Comparison of ENCODE assay signal across 8 cellular contexts in the genomic region with DNA sequence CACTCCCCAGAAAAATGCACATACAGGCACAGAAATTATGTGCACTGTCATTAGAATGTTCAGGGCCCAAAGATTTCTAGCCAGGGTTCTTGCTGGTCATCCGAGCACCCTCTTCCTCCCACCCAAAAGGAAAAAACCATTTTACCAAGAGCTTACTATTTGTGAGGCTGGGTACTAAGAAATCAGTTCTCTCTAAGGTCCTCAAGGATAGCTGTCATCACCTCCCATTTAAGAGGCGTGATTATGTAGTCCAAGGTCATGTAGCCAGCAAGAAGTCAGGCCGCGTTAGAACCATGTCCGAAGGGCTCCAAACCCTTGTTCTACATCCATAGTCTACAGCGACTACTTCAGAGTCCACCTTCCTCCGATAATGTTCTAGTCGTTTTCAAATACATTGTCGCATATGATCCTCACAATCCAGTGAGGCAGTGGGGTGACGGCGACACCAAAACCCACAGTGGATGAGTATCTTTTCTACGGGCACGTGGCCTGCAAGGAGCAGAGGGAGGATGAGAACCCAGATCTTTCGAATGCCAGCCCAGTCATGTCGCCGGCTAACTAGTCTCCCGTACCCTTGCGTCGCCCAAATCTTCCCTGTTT.
A peak's percentile ranks its signal among the peaks of the same experiment; 100 is the strongest.
DNase-seq lines count a peak whose midpoint lies in the region; ATAC-seq lines count a peak whose summit lies in the region.

No MANE protein-coding gene starts in this region.

- H3K27me3 ChIP-seq in iPS-20b (ENCODE audit: insufficient read depth, low read length): no peaks in the 10 kb centered on the region

- H3K4me3 ChIP-seq in iPS-20b (ENCODE audit: low read length): peak overlapping the region; percentile 84

- peak; percentile 76 for DNase-seq in activated effector memory CD4-positive, alpha-beta T cell treated with anti-CD3 and anti-CD28 coated beads, Interleukin-2, amount 50 U/mL, for 16 hours
- DNase-seq in activated effector memory CD4-positive, alpha-beta T cell treated with Interleukin-2 at 50 U/mL for 16 hours: no peak
- peak; percentile 81 for DNase-seq in OCI-M1 (lab: John Stamatoyannopoulos, UW)
- DNase-seq in amniotic epithelial cell (ENCODE audit: low read depth): peak; percentile 43
- DNase-seq in stimulated activated CD4-positive, alpha-beta T cell treated with anti-CD3 and anti-CD28 coated beads, Interleukin-15, amount 100 ng/mL, for 24 hours: peak; percentile 59
- no peak for DNase-seq in activated gamma-delta T cell (lab: John Stamatoyannopoulos, UW)

- peak overlapping the region; percentile 86 for H3K9ac ChIP-seq in iPS-20b (ENCODE audit: low read depth, low read length)

- peaks cover 4% of the 10 kb centered on the region; the same call in 1 of the 2 replicates for H3K4me1 ChIP-seq in iPS-20b (ENCODE audit: insufficient read depth, low read length)

- peak overlapping the region; percentile 10 for H3K27ac ChIP-seq in iPS-20b (ENCODE audit: low read length)

- no peaks in the 10 kb centered on the region for H3K9me3 ChIP-seq in iPS-20b (ENCODE audit: insufficient read depth, low read depth, low read length)

- H3K36me3 ChIP-seq in iPS-20b (ENCODE audit: insufficient read depth, low read depth, low read length): peaks cover 72% of the 10 kb centered on the region

- peak; percentile 37 for ATAC-seq in HG02852 (IDR thresholded peaks at IDR 0.05; ENCODE audit: unreplicated experiment)

Comparison
In these comparisons a context has a peak if more than half of its experiments do, and no peak if none do; other contexts are left out.
1. DNase-seq: peak in activated effector memory CD4-positive, alpha-beta T cell treated with anti-CD3 and anti-CD28 coated beads, Interleukin-2, amount 50 U/mL, for 16 hours (single experiment), OCI-M1 (single experiment), amniotic epithelial cell (single experiment) and stimulated activated CD4-positive, alpha-beta T cell treated with anti-CD3 and anti-CD28 coated beads, Interleukin-15, amount 100 ng/mL, for 24 hours (single experiment); none in activated effector memory CD4-positive, alpha-beta T cell treated with Interleukin-2 at 50 U/mL for 16 hours (single experiment) and activated gamma-delta T cell (single experiment).